Comparison of ENCODE assay signal across 2 cellular contexts in genomic region chr1:78009276-78009675, GRCh38.
TF ChIP-seq lines count a peak whose summit lies in the region.

No MANE protein-coding gene starts in this region.

TF ChIP-seq in A549, 52 proteins besides CTCF, POLR2A, EP300 and RAD21:
- TF ChIP-seq TFCP2L1 (CRISPR knock-in tag; IDR thresholded peaks at IDR 0.05) (no peak), CEBPB (IDR thresholded peaks at IDR 0.05) (no peak), MYC (IDR thresholded peaks at IDR 0.05; ENCODE audit: borderline replicate concordance, low read length) (no peak), MAFK (IDR thresholded peaks at IDR 0.05; ENCODE audit: partially characterized antibody) (no peak), CBX2 (IDR thresholded peaks at IDR 0.05; ENCODE audit: borderline replicate concordance, low read depth) (no peak), REST (IDR thresholded peaks at IDR 0.05) (no peak), NPAS2 (CRISPR knock-in tag; IDR thresholded peaks at IDR 0.05; ENCODE audit: borderline replicate concordance) (no peak), EHMT2 (IDR thresholded peaks at IDR 0.05; ENCODE audit: low read depth) (no peak), ATOH8 (CRISPR knock-in tag; IDR thresholded peaks at IDR 0.05; ENCODE audit: low read depth) (no peak), POLR2AphosphoS2 (conservative IDR thresholded peaks at IDR 0.05; ENCODE audit: low read length) (no peak), HEYL (CRISPR knock-in tag; IDR thresholded peaks at IDR 0.05) (no peak)

TF ChIP-seq in endothelial cell of umbilical vein, 7 proteins besides CTCF, POLR2A, EP300 and RAD21:
- TF ChIP-seq MAX (IDR thresholded peaks at IDR 0.05; ENCODE audit: insufficient read depth, insufficient read length) (no peak), MYC (IDR thresholded peaks at IDR 0.05; ENCODE audit: low read depth, low read length) (no peak), POLR2AphosphoS5 (IDR thresholded peaks at IDR 0.05; ENCODE audit: insufficient read depth, low read depth, low read length) (no peak)
